In genomic region chr16:24540575-24541240, GRCh38 we compare ENCODE assay signal across 8 cellular contexts. TPM values are rescaled to one million over a fixed set of nuclear protein-coding genes. Genes with fewer than 3 reads are reported as not detected.
DNase-seq lines count a peak whose midpoint lies in the region; ATAC-seq and TF ChIP-seq lines count a peak whose summit lies in the region.

No MANE protein-coding gene starts in this region.

- H3K27me3 ChIP-seq in HUES48 (ENCODE audit: control insufficient read depth, insufficient read depth, low read length) (no peaks in the 10 kb centered on the region), esophagus squamous epithelium (no peaks in the 10 kb centered on the region), neuronal stem cell (ENCODE audit: control insufficient read depth in 3 of 3, insufficient read depth in 3 of 3, low read depth in 1 of 3, low read length in 3 of 3) (no peaks in the 10 kb centered on the region)

- H3K23ac ChIP-seq in neuronal stem cell (ENCODE audit: low read depth, low read length, poor library complexity) = no peak overlapping the region

- no peak overlapping the region for H3K18ac ChIP-seq in neuronal stem cell (ENCODE audit: low read length)

- H2AK5ac ChIP-seq in neuronal stem cell (ENCODE audit: low read depth, low read length) = no peak overlapping the region

- no peak overlapping the region for H2AFZ ChIP-seq in neuronal stem cell (ENCODE audit: low read length)

- H3K4me2 ChIP-seq in neuronal stem cell (ENCODE audit: insufficient read depth, low read length, poor library complexity, severe bottlenecking) = peak overlapping the region; percentile 61

- no peak overlapping the region for H2BK15ac ChIP-seq in neuronal stem cell (ENCODE audit: low read length)

- H3K4me3 ChIP-seq in HUES48 (ENCODE audit: low read depth, low read length) (peak overlapping the region; percentile 97), esophagus squamous epithelium (peak overlapping the region; percentile 68 to 98 (median 89)), neuronal stem cell (ENCODE audit: low read length in 2 of 2) (peak overlapping the region; percentile 66 to 89)

- no peak overlapping the region for H3K4ac ChIP-seq in neuronal stem cell (ENCODE audit: low read length)

- no peak for TF ChIP-seq CTCF in esophagus squamous epithelium (IDR thresholded peaks at IDR 0.05)

- H3K9me3 ChIP-seq in HUES48 (ENCODE audit: control insufficient read depth, insufficient read depth, low read length) (no peaks in the 10 kb centered on the region), esophagus squamous epithelium (no peaks in the 10 kb centered on the region), neuronal stem cell (replicated peaks in 1 of 2; ENCODE audit: control insufficient read depth in 2 of 2, insufficient read depth in 1 of 2, low read depth in 1 of 2, low read length in 2 of 2) (peaks cover 0 to 2% of the 10 kb centered on the region in 2 donors)

- peak; percentile 3 for DNase-seq in COLO668 (lab: John Stamatoyannopoulos, UW; ENCODE audit: unreplicated experiment)
- peak; percentile 29 for DNase-seq in UCSD-AML1 (lab: John Stamatoyannopoulos, UW; ENCODE audit: unreplicated experiment)
- DNase-seq in esophagus squamous epithelium (lab: John Stamatoyannopoulos, UW) = no peak
- no peak for DNase-seq in neuronal stem cell (ENCODE audit: low spot score)
- DNase-seq in hepatic stellate cell (ENCODE audit: low spot score) = no peak
- no peak for DNase-seq in COLO829 (ENCODE audit: low spot score)

- H3K4me1 ChIP-seq in HUES48 (ENCODE audit: control insufficient read depth, insufficient read depth, low read length) = peaks cover 15% of the 10 kb centered on the region
- peaks cover 0 to 57% (median 32%) of the 10 kb centered on the region in 3 donors for H3K4me1 ChIP-seq in esophagus squamous epithelium
- H3K4me1 ChIP-seq in neuronal stem cell (ENCODE audit: control insufficient read depth in 2 of 2, insufficient read depth in 1 of 2, low read depth in 1 of 2, low read length in 2 of 2) = peaks cover 1 to 8% of the 10 kb centered on the region in 2 donors

- no peak overlapping the region for H3K14ac ChIP-seq in neuronal stem cell (ENCODE audit: low read length)

- H2BK5ac ChIP-seq in neuronal stem cell (ENCODE audit: low read length) = no peak overlapping the region

- 0% methylated on average over 10 to 14 of the region's 14 CpGs for WGBS in esophagus squamous epithelium, 2 donors
- no CpG with 5 or more reads among the region's 14 CpGs for WGBS in neuronal stem cell (ENCODE audit: extremely low coverage in 2 of 2, insufficient read length in 2 of 2, insufficient replicate concordance in 1 of 2), 2 donors

- ATAC-seq in HG02623 (IDR thresholded peaks at IDR 0.05; ENCODE audit: unreplicated experiment) = no peak

- H4K91ac ChIP-seq in neuronal stem cell (ENCODE audit: low read depth, low read length, poor library complexity) = no peak overlapping the region

- peak overlapping the region; percentile 98 for H3K27ac ChIP-seq in HUES48 (ENCODE audit: low read depth, low read length)
- peak overlapping the region; percentile 97 to 100 (median 100) for H3K27ac ChIP-seq in esophagus squamous epithelium
- H3K27ac ChIP-seq in neuronal stem cell (replicated peaks; ENCODE audit: low read length) = no peak overlapping the region

- no peak for TF ChIP-seq POLR2A in esophagus squamous epithelium (IDR thresholded peaks at IDR 0.05)

- no peak overlapping the region for H2BK12ac ChIP-seq in neuronal stem cell (ENCODE audit: low read length)

- no peak overlapping the region for H2BK120ac ChIP-seq in neuronal stem cell (ENCODE audit: low read depth, low read length)

- no peaks in the 10 kb centered on the region for H3K79me1 ChIP-seq in neuronal stem cell (ENCODE audit: low read depth, low read length)

- no peak overlapping the region for H4K8ac ChIP-seq in neuronal stem cell (ENCODE audit: low read depth, low read length)

- H3K36me3 ChIP-seq in HUES48 (ENCODE audit: control insufficient read depth, insufficient read depth, low read length) (peaks cover 15% of the 10 kb centered on the region), esophagus squamous epithelium (peaks cover 0 to 17% (median 0%) of the 10 kb centered on the region in 3 donors), neuronal stem cell (replicated peaks in 1 of 2; ENCODE audit: control insufficient read depth in 2 of 2, insufficient read depth in 2 of 2, low read length in 2 of 2) (peaks cover 0 to 38% of the 10 kb centered on the region in 2 donors)

- H3K9ac ChIP-seq in HUES48 (ENCODE audit: low read depth, low read length) (peak overlapping the region; percentile 98), neuronal stem cell (ENCODE audit: low read depth, low read length, poor library complexity) (peak overlapping the region; percentile 14)

- intact Hi-C loops in esophagus squamous epithelium (cut with DNase I) = no loop called here

RNA-seq across cellular contexts. Expression of gene RBBP6, which starts 1.3 kb away (rescaled TPM):
- total RNA-seq in esophagus squamous epithelium = 10 to 100 TPM; 25.0 to 56.0 (median 53.0) TPM
- polyA plus RNA-seq in neuronal stem cell (2013, experiment 1 of 2) = 66.9 TPM
- polyA plus RNA-seq in neuronal stem cell (2013, experiment 2 of 2) = 70.8 TPM

Comparison
In these comparisons a context has a peak if more than half of its experiments do, and no peak if none do; other contexts are left out.
1. DNase-seq: peak in COLO668 (single experiment) and UCSD-AML1 (single experiment); none in esophagus squamous epithelium (single experiment), neuronal stem cell (single experiment), hepatic stellate cell (single experiment) and COLO829 (single experiment).
2. Peak in every context shown above with its lines, with median percentiles within 50 percentile points of each other: H3K4me3 ChIP-seq.